Comparison of ENCODE assay signal across 22 cellular contexts in genomic region chr6:84089552-84089951, GRCh38. TPM values are rescaled to one million over a fixed set of nuclear protein-coding genes. Genes with fewer than 3 reads are reported as not detected.
A peak's percentile ranks its signal among the peaks of the same experiment; 100 is the strongest.
DNase-seq lines count a peak whose midpoint lies in the region; ATAC-seq and TF ChIP-seq lines count a peak whose summit lies in the region.
"Had no signal": no experiment of that assay in that cellular context is flagged by ENCODE, and none has a peak within 500 bp of the region (broad histone marks: within the 10 kb centered on the region; RNA-seq: fewer than 3 reads in every experiment).

No MANE protein-coding gene starts in this region.

- no peaks in the 10 kb centered on the region for H3K27me3 Mint-ChIP-seq in endodermal cell (ENCODE audit: insufficient read depth)

- H3K4me1 ChIP-seq in ascending aorta (peaks cover 2 to 21% of the 10 kb centered on the region in 2 donors), endodermal cell (ENCODE audit: control insufficient read depth, insufficient read depth, low read length) (peaks cover 32% of the 10 kb centered on the region), thoracic aorta (ENCODE audit: control insufficient read depth in 1 of 2, low read depth in 2 of 2) (peaks cover 12 to 39% of the 10 kb centered on the region in 2 donors), psoas muscle (no peaks in the 10 kb centered on the region), body of pancreas (peaks cover 10% of the 10 kb centered on the region)
- H3K4me1 ChIP-seq: BE2C, BLaER1 had no signal

- TF ChIP-seq CTCF in ascending aorta (IDR thresholded peaks at IDR 0.05), result no peak
- no peak for TF ChIP-seq CTCF in endodermal cell (conservative IDR thresholded peaks at IDR 0.05)
- TF ChIP-seq CTCF in thoracic aorta (IDR thresholded peaks at IDR 0.05), result no peak
- TF ChIP-seq CTCF in psoas muscle (IDR thresholded peaks at IDR 0.05), result no peak
- TF ChIP-seq CTCF in body of pancreas (IDR thresholded peaks at IDR 0.05), result no peak

- H3K36me3 Mint-ChIP-seq in endodermal cell (ENCODE audit: low read depth), result peaks cover 10% of the 10 kb centered on the region
- H3K36me3 Mint-ChIP-seq: CD14-positive monocyte; CD4-positive, alpha-beta memory T cell; CD4-positive, CD25-positive, alpha-beta regulatory T cell; CD8-positive, alpha-beta memory T cell had no signal

- peaks cover 4% of the 10 kb centered on the region for H3K9me3 Mint-ChIP-seq in endodermal cell
- H3K9me3 Mint-ChIP-seq: CD4-positive, alpha-beta memory T cell; CD4-positive, CD25-positive, alpha-beta regulatory T cell; CD8-positive, alpha-beta memory T cell had no signal

- no peak overlapping the region for H3K4me3 Mint-ChIP-seq in endodermal cell
- H3K4me3 Mint-ChIP-seq: CD14-positive monocyte; CD4-positive, alpha-beta memory T cell; CD4-positive, CD25-positive, alpha-beta regulatory T cell; CD8-positive, alpha-beta memory T cell had no signal

- no peak overlapping the region for H3K4me3 ChIP-seq in ascending aorta
- H3K4me3 ChIP-seq in endodermal cell (ENCODE audit: low read length), result peak overlapping the region; percentile 12
- H3K4me3 ChIP-seq in thoracic aorta, result no peak overlapping the region
- no peak overlapping the region for H3K4me3 ChIP-seq in psoas muscle
- no peak overlapping the region for H3K4me3 ChIP-seq in body of pancreas
- H3K4me3 ChIP-seq: BLaER1 had no signal

- H3K27ac ChIP-seq in ascending aorta (peak overlapping the region; percentile 59 to 73), endodermal cell (ENCODE audit: low read depth, low read length) (no peak overlapping the region), thoracic aorta (peak overlapping the region; percentile 19 to 67), psoas muscle (no peak overlapping the region), body of pancreas (no peak overlapping the region)
- H3K27ac ChIP-seq: BLaER1 had no signal

- WGBS in endodermal cell (ENCODE audit: insufficient coverage in 1 of 2, insufficient read length in 1 of 2), 2 experiments, result 88 to 100% methylated on average over 2 to 3 of the region's 3 CpGs
- 28 to 39% (median 35%) methylated on average over 3 of the region's 3 CpGs for WGBS in psoas muscle, 3 donors
- 36 to 48% methylated on average over 3 of the region's 3 CpGs for WGBS in body of pancreas, 2 donors

- ATAC-seq in sciatic nerve (peak; percentile 54), thoracic aorta (ENCODE audit: insufficient number of reproducible peaks, low FRiP score, low read depth) (no peak), psoas muscle (no peak), body of pancreas (no peak)

- intact Hi-C loops in ascending aorta (cut with DNase I), result no loop called here
- intact Hi-C loops in sciatic nerve (cut with DNase I), result no loop called here
- intact Hi-C loops in psoas muscle (cut with DNase I), result no loop called here
- intact Hi-C loops in body of pancreas (cut with DNase I), result no loop called here

- DNase-seq in ascending aorta (ENCODE audit: low spot score in 2 of 2) (no peak), endodermal cell (no peak), sciatic nerve (ENCODE audit: low spot score) (no peak), thoracic aorta (ENCODE audit: low spot score) (no peak), DMS53 (lab: John Stamatoyannopoulos, UW) (no peak), superior temporal gyrus (ENCODE audit: extremely low spot score) (no peak), psoas muscle (no peak), body of pancreas (no peak)
- DNase-seq: 8988T; ACHN; BE2C; C1 segment of cervical spinal cord; CD4-positive, alpha-beta memory T cell; CD4-positive, CD25-positive, alpha-beta regulatory T cell; CD8-positive, alpha-beta memory T cell; COR-L47; DMS 273 treated with DMSO at 0.1 percent for 48 hours; DMS153; GF-D8 had no signal

- no peak for TF ChIP-seq POLR2A in body of pancreas (IDR thresholded peaks at IDR 0.05)

- H3K36me3 ChIP-seq in ascending aorta (peaks cover 0 to 6% of the 10 kb centered on the region in 2 donors), endodermal cell (ENCODE audit: control insufficient read depth, insufficient read depth, low read length) (no peaks in the 10 kb centered on the region), thoracic aorta (no peaks in the 10 kb centered on the region), psoas muscle (ENCODE audit: insufficient read depth in 1 of 2, low read depth in 1 of 2) (no peaks in the 10 kb centered on the region), body of pancreas (replicated peaks in 1 of 2; ENCODE audit: insufficient read depth in 1 of 2, low read depth in 2 of 2) (no peaks in the 10 kb centered on the region)
- H3K36me3 ChIP-seq: BE2C, BLaER1 had no signal

- no peak overlapping the region for H3K9ac ChIP-seq in endodermal cell (ENCODE audit: extremely low read depth, low read length, poor library complexity, severe bottlenecking)
- H3K9ac ChIP-seq: BLaER1 had no signal

- no peak overlapping the region for H3K27ac Mint-ChIP-seq in endodermal cell
- H3K27ac Mint-ChIP-seq: CD14-positive monocyte; CD4-positive, alpha-beta memory T cell; CD4-positive, CD25-positive, alpha-beta regulatory T cell; CD8-positive, alpha-beta memory T cell had no signal

- H3K27me3 ChIP-seq in ascending aorta (no peaks in the 10 kb centered on the region), endodermal cell (ENCODE audit: control insufficient read depth, insufficient read depth, low read length, poor library complexity, severe bottlenecking) (no peaks in the 10 kb centered on the region), thoracic aorta (replicated peaks; ENCODE audit: insufficient read depth) (no peaks in the 10 kb centered on the region), psoas muscle (ENCODE audit: insufficient read depth in 3 of 3, low read length in 2 of 3) (no peaks in the 10 kb centered on the region), body of pancreas (no peaks in the 10 kb centered on the region)
- H3K27me3 ChIP-seq: BE2C, BLaER1 had no signal

- H3K9me3 ChIP-seq in ascending aorta (peaks cover 0 to 8% of the 10 kb centered on the region in 2 donors), endodermal cell (ENCODE audit: control insufficient read depth, low read length) (peaks cover 29% of the 10 kb centered on the region), thoracic aorta (no peaks in the 10 kb centered on the region), psoas muscle (no peaks in the 10 kb centered on the region), body of pancreas (no peaks in the 10 kb centered on the region)
- H3K9me3 ChIP-seq: BE2C, BLaER1 had no signal

- peaks cover 56% of the 10 kb centered on the region for H3K4me1 Mint-ChIP-seq in endodermal cell
- H3K4me1 Mint-ChIP-seq: CD14-positive monocyte; CD4-positive, alpha-beta memory T cell; CD4-positive, CD25-positive, alpha-beta regulatory T cell; CD8-positive, alpha-beta memory T cell had no signal

RNA-seq across cellular contexts. Expression of gene MRAP2, which starts 56.0 kb away (rescaled TPM):
- 47.3 TPM for total RNA-seq in ascending aorta
- total RNA-seq in endodermal cell, result 10 to 100 TPM; 10.7 to 10.8 TPM
- 3.9 TPM for polyA plus RNA-seq in endodermal cell (2013, experiment 1 of 2)
- polyA plus RNA-seq in endodermal cell (2013, experiment 2 of 2), result 5.7 TPM
- 10.3 TPM for total RNA-seq in sciatic nerve
- total RNA-seq in thoracic aorta, result 100 to 1,000 TPM in 1 of 2 donors, 10 to 100 TPM in 1; 67.5 to 104 TPM
- total RNA-seq in psoas muscle, result under 1 TPM in 3 of 4 donors, not detected in 1; 0.13 to 0.20 (median 0.16) TPM
- under 1 TPM; 0.04 to 0.42 (median 0.26) TPM for polyA plus RNA-seq in psoas muscle
- 1 to 10 TPM; 2.3 to 3.6 TPM for total RNA-seq in body of pancreas
- total RNA-seq: CD4-positive, alpha-beta memory T cell; CD4-positive, CD25-positive, alpha-beta regulatory T cell; CD8-positive, alpha-beta memory T cell had no signal
- polyA plus RNA-seq: AG04450; CD14-positive monocyte; CD4-positive, alpha-beta memory T cell; CD4-positive, CD25-positive, alpha-beta regulatory T cell; CD8-positive, alpha-beta memory T cell had no signal

Comparison
In these comparisons a context has a peak if more than half of its experiments do, and no peak if none do; other contexts are left out.
1. H3K27ac ChIP-seq: peak in ascending aorta (2 of 2) and thoracic aorta (2 of 2); none in endodermal cell (single experiment), psoas muscle (single experiment) and body of pancreas (0 of 4).